Comparison of ENCODE assay signal across 8 cellular contexts in genomic region chr16:8798174-8798527, GRCh38. TPM values are rescaled to one million over a fixed set of nuclear protein-coding genes. Genes with fewer than 3 reads are reported as not detected.
A peak's percentile ranks its signal among the peaks of the same experiment; 100 is the strongest.
DNase-seq lines count a peak whose midpoint lies in the region; ATAC-seq, FAIRE-seq and TF ChIP-seq lines count a peak whose summit lies in the region.

No MANE protein-coding gene starts in this region.

- peak; percentile 1 for ATAC-seq in HG03442 (IDR thresholded peaks at IDR 0.05; ENCODE audit: unreplicated experiment)
- ATAC-seq in HepG2 = peak; percentile 21

- peaks cover 16% of the 10 kb centered on the region for H4K20me1 ChIP-seq in HepG2 (ENCODE audit: insufficient read depth, low read length)

- peak; percentile 52 for DNase-seq in DMS 273 (lab: John Stamatoyannopoulos, UW; ENCODE audit: unreplicated experiment)
- DNase-seq in DMS 273 treated with DMSO at 0.1 percent for 48 hours (lab: John Stamatoyannopoulos, UW) = no peak
- DNase-seq in ascending aorta (ENCODE audit: low spot score in 2 of 2) = no peak
- DNase-seq in HepG2 (ENCODE audit: low spot score) = peak; percentile 43
- DNase-seq in transverse colon = no peak
- DNase-seq in SIG-M5 treated with dmso at 0.1 percent for 504 hours (lab: John Stamatoyannopoulos, UW; ENCODE audit: unreplicated experiment) = no peak
- no peak for DNase-seq in OCI-M2 (lab: John Stamatoyannopoulos, UW; ENCODE audit: unreplicated experiment)

- H3K9me3 ChIP-seq in ascending aorta = no peaks in the 10 kb centered on the region
- no peaks in the 10 kb centered on the region for H3K9me3 ChIP-seq in HepG2 (ENCODE audit: low read length)
- no peaks in the 10 kb centered on the region for H3K9me3 ChIP-seq in transverse colon

- H3K36me3 ChIP-seq in ascending aorta = peaks cover 18 to 19% of the 10 kb centered on the region in 2 donors
- peaks cover 10 to 35% of the 10 kb centered on the region in 2 experiments for H3K36me3 ChIP-seq in HepG2 (replicated peaks in 1 of 2; ENCODE audit: control insufficient read depth in 1 of 2, insufficient read depth in 2 of 2, low read length in 2 of 2)
- H3K36me3 ChIP-seq in transverse colon = peaks cover 0 to 13% (median 6%) of the 10 kb centered on the region in 4 donors

- TSS peak; percentile 72 for BruUV-seq in HepG2 (replicated peaks; lab: Mats Ljungman, UMichigan)

- WGBS in HepG2 (ENCODE audit: low lambda C conversion rate) = 2% methylated on average over 6 of the region's 6 CpGs
- 2 to 3% methylated on average over 4 to 6 of the region's 6 CpGs for WGBS in transverse colon (ENCODE audit: low coverage in 1 of 2), 2 donors

- H3K27me3 ChIP-seq in ascending aorta (no peaks in the 10 kb centered on the region), HepG2 (ENCODE audit: control insufficient read depth in 1 of 2, insufficient read depth in 2 of 2, low read length in 2 of 2) (no peaks in the 10 kb centered on the region; a peak in 1 of 5 replicates), transverse colon (no peaks in the 10 kb centered on the region)

- peak overlapping the region; percentile 95 for H3K4me2 ChIP-seq in HepG2 (ENCODE audit: low read depth, low read length)

- H3K27ac ChIP-seq in ascending aorta (peak overlapping the region; percentile 71 to 90), HepG2 (ENCODE audit: extremely low read length, insufficient read depth, low read length) (peak overlapping the region; percentile 70), transverse colon (peak overlapping the region; percentile 86 to 92 (median 90))

- TF ChIP-seq POLR2A in HepG2 (IDR thresholded peaks at IDR 0.05; ENCODE audit: insufficient read depth in 1 of 2, low read depth in 2 of 2, low read length in 2 of 2) (no peak), transverse colon (IDR thresholded peaks at IDR 0.05) (no peak)

- no peak for TF ChIP-seq RAD21 in HepG2 (CRISPR knock-in tag; IDR thresholded peaks at IDR 0.05)

- in situ Hi-C loops in HepG2 (cut with HindIII; ENCODE audit: extremely low pct_ligation_motif_present, low pct_unique_long_range_greater_than_20kb) = loop anchor here (5.0 kb wide), 2 partner anchors 141 to 231 kb away; no protein-coding TSS in a partner anchor
- in situ Hi-C loops in transverse colon (cut with MboI; ENCODE audit: low pct_ligation_motif_present in 1 of 4, low pct_unique_long_range_greater_than_20kb in 1 of 4, low sequenced_read_pairs in 3 of 4) = loop anchor here in 2 of 4 donors (10.0 to 25.0 kb wide), 2 partner anchors 123 to 236 kb away; partner anchors contain the start of gene ABAT (in 1 of the 2)

- CTCF ChIA-PET in HepG2 (lab: Yijun Ruan, JAX; ENCODE audit: low intra/inter-chr PET ratio, low total read pairs) = no interaction called here

- TF ChIP-seq EP300 in HepG2 (IDR thresholded peaks at IDR 0.05; ENCODE audit: low read depth in 2 of 2, low read length in 2 of 2) (no peak), HepG2 (CRISPR knock-in tag; IDR thresholded peaks at IDR 0.05; ENCODE audit: borderline replicate concordance) (no peak), transverse colon (IDR thresholded peaks at IDR 0.05; ENCODE audit: low read depth) (no peak)

- peaks cover 5 to 29% of the 10 kb centered on the region in 2 donors for H3K4me1 ChIP-seq in ascending aorta
- H3K4me1 ChIP-seq in HepG2 (ENCODE audit: insufficient read depth, low read length) = peaks cover 45% of the 10 kb centered on the region
- peaks cover 21 to 47% (median 42%) of the 10 kb centered on the region in 4 donors for H3K4me1 ChIP-seq in transverse colon

- peaks cover 69% of the 10 kb centered on the region for H3K79me2 ChIP-seq in HepG2 (ENCODE audit: insufficient read depth, low read length)

- peak overlapping the region; percentile 92 to 93 for H3K4me3 ChIP-seq in ascending aorta
- H3K4me3 ChIP-seq in HepG2 (replicated peaks in 1 of 3; ENCODE audit: insufficient read depth in 1 of 3, low read depth in 2 of 3, low read length in 3 of 3) = peak overlapping the region; percentile 85 to 87 (median 86)
- peak overlapping the region; percentile 72 to 91 (median 84) for H3K4me3 ChIP-seq in transverse colon

- TF ChIP-seq CTCF in ascending aorta (IDR thresholded peaks at IDR 0.05) (no peak), HepG2 (CRISPR knock-in tag; IDR thresholded peaks at IDR 0.05) (no peak), transverse colon (IDR thresholded peaks at IDR 0.05) (no peak)

- FAIRE-seq in HepG2 (lab: Jason Lieb, UNC) = no peak

- peak overlapping the region; percentile 93 for H3K9ac ChIP-seq in HepG2 (ENCODE audit: insufficient read depth, low read depth, low read length)

- POLR2A ChIA-PET in HepG2 (lab: Yijun Ruan, JAX) = interaction anchor here (0.8 to 2.5 kb wide), 8 partner anchors 9 to 166 kb away, joined by 3 to 19 read pairs (median 4); partner anchors contain the start of gene USP7

- no peak overlapping the region for H2AFZ ChIP-seq in HepG2 (ENCODE audit: low read length)

- intact Hi-C loops in ascending aorta (cut with DNase I) = loop anchor here (5.0 to 10.0 kb wide), 3 partner anchors 84 to 297 kb away; partner anchors contain the start of genes HAPSTR1, LITAFD and USP7
- intact Hi-C loops in HepG2 (cut with micrococcal nuclease; ENCODE audit: unreplicated experiment) = loop anchor here (1.0 to 2.0 kb wide), 2 partner anchors 82 to 123 kb away; partner anchors contain the start of gene ABAT
- intact Hi-C loops in transverse colon (cut with DNase I; ENCODE audit: low total_unique reads) = loop anchor here (5.0 kb wide), 1 partner anchor 74 kb away; no protein-coding TSS in a partner anchor

TF ChIP-seq in HepG2, 621 proteins besides CTCF, POLR2A, EP300 and RAD21 (continues in another document):
- TF ChIP-seq ZNF558 (CRISPR knock-in tag; IDR thresholded peaks at IDR 0.05; ENCODE audit: borderline replicate concordance) (no peak), PPARG (CRISPR knock-in tag; conservative IDR thresholded peaks at IDR 0.05) (no peak), TEAD3 (CRISPR knock-in tag; optimal IDR thresholded peaks at IDR 0.05; ENCODE audit: borderline replicate concordance) (no peak), FOXA1 (IDR thresholded peaks at IDR 0.05) (no peak), FOXA1 (CRISPR knock-in tag; IDR thresholded peaks at IDR 0.05) (no peak)

RNA-seq across cellular contexts. Expression of gene PMM2, which starts 0.5 kb away (rescaled TPM):
- total RNA-seq in ascending aorta = 17.9 TPM
- total RNA-seq in HepG2 (2016; rRNA removed; fragmentation: Illumina TruSeq; extraction: Trizol) = 93.7 and 100 TPM in 2 replicates
- total RNA-seq in HepG2 (2016; cell fraction: cytosol; rRNA removed; fragmentation: Illumina TruSeq; extraction: Trizol; ENCODE audit: low read depth) = 13.5 and 14.5 TPM in 2 replicates
- 86.4 and 94.6 TPM in 2 replicates for total RNA-seq in HepG2 (2016; cell fraction: insoluble cytoplasmic fraction; rRNA removed; fragmentation: Illumina TruSeq; extraction: Trizol)
- total RNA-seq in HepG2 (2016; cell fraction: membrane; rRNA removed; fragmentation: Illumina TruSeq; extraction: Trizol) = 34.1 and 38.1 TPM in 2 replicates
- 95.2 and 107 TPM in 2 replicates for total RNA-seq in HepG2 (2016; cell fraction: nucleus; rRNA removed; fragmentation: Illumina TruSeq; extraction: Trizol)
- polyA plus RNA-seq in HepG2 (2011; rRNA removed) = 50.5 and 52.2 TPM in 2 replicates
- 38.6 and 40.1 TPM in 2 replicates for polyA plus RNA-seq in HepG2 (2011; cell fraction: cytosol; rRNA removed)
- 58.3 and 59.2 TPM in 2 replicates for polyA plus RNA-seq in HepG2 (2011; cell fraction: nucleus; rRNA removed)
- 46.5 and 55.2 TPM in 2 replicates for polyA plus RNA-seq in HepG2 (2012)
- 9.4 and 10.2 TPM in 2 replicates for polyA plus RNA-seq in HepG2 (2016; cell fraction: cytosol; fragmentation: Illumina TruSeq; extraction: Trizol; ENCODE audit: low read depth)
- polyA plus RNA-seq in HepG2 (2016; cell fraction: insoluble cytoplasmic fraction; fragmentation: Illumina TruSeq; extraction: Trizol; ENCODE audit: low read depth) = 85.4 and 97.6 TPM in 2 replicates
- polyA plus RNA-seq in HepG2 (2016; cell fraction: membrane; fragmentation: Illumina TruSeq; extraction: Trizol; ENCODE audit: low read depth) = 26.6 and 29.3 TPM in 2 replicates
- 91.3 and 91.5 TPM in 2 replicates for polyA plus RNA-seq in HepG2 (2016; cell fraction: nucleus; fragmentation: Illumina TruSeq; extraction: Trizol; ENCODE audit: insufficient read depth, low read depth)
- 21.7 and 40.5 TPM in 2 replicates for polyA minus RNA-seq in HepG2 (2011; rRNA and poly(A)+ RNA removed; ENCODE audit: low replicate concordance)
- 18.1 and 22.2 TPM in 2 replicates for polyA minus RNA-seq in HepG2 (2011; cell fraction: cytosol; rRNA and poly(A)+ RNA removed)
- polyA minus RNA-seq in HepG2 (2011; cell fraction: nucleus; rRNA and poly(A)+ RNA removed) = 126 and 133 TPM in 2 replicates
- 100 to 1,000 TPM in 1 of 4 donors, 10 to 100 TPM in 3; 26.2 to 114 (median 58.5) TPM for total RNA-seq in transverse colon

RNA-seq across cellular contexts. Expression of gene TMEM186, which starts 0.7 kb away (rescaled TPM):
- total RNA-seq in ascending aorta (1.5 TPM), HepG2 (2016; rRNA removed; fragmentation: Illumina TruSeq; extraction: Trizol) (19.2 and 19.3 TPM in 2 replicates), transverse colon (10 to 100 TPM in 1 of 4 donors, 1 to 10 TPM in 2, not detected in 1; 1.8 to 10.3 (median 9.7) TPM)
- 4.9 and 5.3 TPM in 2 replicates for total RNA-seq in HepG2 (2016; cell fraction: cytosol; rRNA removed; fragmentation: Illumina TruSeq; extraction: Trizol; ENCODE audit: low read depth)
- 18.1 and 21.2 TPM in 2 replicates for total RNA-seq in HepG2 (2016; cell fraction: insoluble cytoplasmic fraction; rRNA removed; fragmentation: Illumina TruSeq; extraction: Trizol)
- total RNA-seq in HepG2 (2016; cell fraction: membrane; rRNA removed; fragmentation: Illumina TruSeq; extraction: Trizol) = 9.4 TPM in 2 replicates
- 10.8 and 14.1 TPM in 2 replicates for total RNA-seq in HepG2 (2016; cell fraction: nucleus; rRNA removed; fragmentation: Illumina TruSeq; extraction: Trizol)
- 16.2 and 16.6 TPM in 2 replicates for polyA plus RNA-seq in HepG2 (2011; rRNA removed)
- polyA plus RNA-seq in HepG2 (2011; cell fraction: cytosol; rRNA removed) = 17.9 and 19.7 TPM in 2 replicates
- polyA plus RNA-seq in HepG2 (2011; cell fraction: nucleus; rRNA removed) = 7.4 and 11.7 TPM in 2 replicates
- polyA plus RNA-seq in HepG2 (2012) = 19.9 and 20.0 TPM in 2 replicates
- polyA plus RNA-seq in HepG2 (2016; cell fraction: cytosol; fragmentation: Illumina TruSeq; extraction: Trizol; ENCODE audit: low read depth) = 4.0 and 4.6 TPM in 2 replicates
- polyA plus RNA-seq in HepG2 (2016; cell fraction: insoluble cytoplasmic fraction; fragmentation: Illumina TruSeq; extraction: Trizol; ENCODE audit: low read depth) = 23.9 and 26.4 TPM in 2 replicates
- polyA plus RNA-seq in HepG2 (2016; cell fraction: membrane; fragmentation: Illumina TruSeq; extraction: Trizol; ENCODE audit: low read depth) = 8.6 and 8.7 TPM in 2 replicates
- 25.3 and 26.3 TPM in 2 replicates for polyA plus RNA-seq in HepG2 (2016; cell fraction: nucleus; fragmentation: Illumina TruSeq; extraction: Trizol; ENCODE audit: insufficient read depth, low read depth)
- 14.0 and 14.7 TPM in 2 replicates for polyA minus RNA-seq in HepG2 (2011; rRNA and poly(A)+ RNA removed; ENCODE audit: low replicate concordance)
- polyA minus RNA-seq in HepG2 (2011; cell fraction: cytosol; rRNA and poly(A)+ RNA removed) = 4.7 and 5.1 TPM in 2 replicates
- polyA minus RNA-seq in HepG2 (2011; cell fraction: nucleus; rRNA and poly(A)+ RNA removed) = 5.2 and 6.5 TPM in 2 replicates

Comparison
In these comparisons a context has a peak if more than half of its experiments do, and no peak if none do; other contexts are left out.
1. DNase-seq: peak in DMS 273 (single experiment) and HepG2 (single experiment); none in DMS 273 treated with DMSO at 0.1 percent for 48 hours (single experiment), ascending aorta (0 of 2), transverse colon (single experiment), SIG-M5 treated with dmso at 0.1 percent for 504 hours (single experiment) and OCI-M2 (single experiment).
2. Peak in every context shown above with its lines, with median percentiles within 50 percentile points of each other: H3K27ac ChIP-seq and H3K4me3 ChIP-seq.